In genomic region chr6:14732226-14732844, GRCh38 we compare ENCODE assay signal across 10 cellular contexts.
DNase-seq lines count a peak whose midpoint lies in the region; ATAC-seq and TF ChIP-seq lines count a peak whose summit lies in the region.
"Had no signal": no experiment of that assay in that cellular context is flagged by ENCODE, and none has a peak within 500 bp of the region (broad histone marks: within the 10 kb centered on the region; RNA-seq: fewer than 3 reads in every experiment).

No MANE protein-coding gene starts in this region.

- no peak overlapping the region for H3K4me2 ChIP-seq in hepatocyte

- H3K36me3 Mint-ChIP-seq in Calu3 (ENCODE audit: insufficient read depth, unreplicated experiment) (peaks cover 12% of the 10 kb centered on the region), immature natural killer cell (peaks cover 0 to 9% (median 0%) of the 10 kb centered on the region in 3 donors), progenitor cell of endocrine pancreas (ENCODE audit: insufficient read depth) (peaks cover 2% of the 10 kb centered on the region)
- H3K36me3 Mint-ChIP-seq in activated T-cell treated with anti-CD3 and anti-CD28 coated beads, Interleukin-2, amount 50 U/mL, for 72 hours (ENCODE audit: insufficient read depth in 2 of 2): peaks cover 8 to 16% of the 10 kb centered on the region in 2 donors

- no peaks in the 10 kb centered on the region for H4K20me1 ChIP-seq in hepatocyte (ENCODE audit: insufficient read depth, poor library complexity, severe bottlenecking)
- H4K20me1 ChIP-seq: BLaER1 had no signal

- no peak for ATAC-seq in activated T-cell treated with anti-CD3 and anti-CD28 coated beads, Interleukin-2, amount 50 U/mL, for 72 hours (replicated peaks in 1 of 2)
- no peak for ATAC-seq in GM19324 (IDR thresholded peaks at IDR 0.05; ENCODE audit: low FRiP score, unreplicated experiment)

- H3K36me3 ChIP-seq in ACC112 (ENCODE audit: insufficient read depth, low read length) (no peaks in the 10 kb centered on the region), hepatocyte (replicated peaks; ENCODE audit: insufficient read depth, low read depth) (no peaks in the 10 kb centered on the region)
- H3K36me3 ChIP-seq: ascending aorta, BLaER1 had no signal

- H3K79me2 ChIP-seq in ACC112 (ENCODE audit: control insufficient read depth, insufficient read depth, low read length, unreplicated experiment) (no peaks in the 10 kb centered on the region), hepatocyte (no peaks in the 10 kb centered on the region)

- CTCF ChIA-PET in Calu3 (lab: Charles Lee): no interaction called here

- H3K4me1 Mint-ChIP-seq in Calu3 (ENCODE audit: low read depth, unreplicated experiment): peaks cover 32% of the 10 kb centered on the region
- peaks cover 99% of the 10 kb centered on the region for H3K4me1 Mint-ChIP-seq in activated T-cell treated with anti-CD3 and anti-CD28 coated beads, Interleukin-2, amount 50 U/mL, for 72 hours (ENCODE audit: low read depth)
- H3K4me1 Mint-ChIP-seq in immature natural killer cell: peaks cover 77 to 90% of the 10 kb centered on the region in 2 donors
- H3K4me1 Mint-ChIP-seq in progenitor cell of endocrine pancreas (ENCODE audit: low read depth): peaks cover 16% of the 10 kb centered on the region

- no peaks in the 10 kb centered on the region for H3K27me3 ChIP-seq in ACC112 (ENCODE audit: insufficient read depth, low read length)
- H3K27me3 ChIP-seq in hepatocyte: no peaks in the 10 kb centered on the region
- H3K27me3 ChIP-seq: ascending aorta, BLaER1 had no signal

- intact Hi-C loops in Calu3 (cut with micrococcal nuclease; ENCODE audit: unreplicated experiment): no loop called here

- no peaks in the 10 kb centered on the region for H3K9me3 Mint-ChIP-seq in Calu3 (ENCODE audit: low read depth, unreplicated experiment)
- H3K9me3 Mint-ChIP-seq in activated T-cell treated with anti-CD3 and anti-CD28 coated beads, Interleukin-2, amount 50 U/mL, for 72 hours: peaks cover 0 to 2% of the 10 kb centered on the region in 2 donors
- peaks cover 0 to 9% (median 3%) of the 10 kb centered on the region in 6 donors for H3K9me3 Mint-ChIP-seq in immature natural killer cell
- peaks cover 8% of the 10 kb centered on the region for H3K9me3 Mint-ChIP-seq in progenitor cell of endocrine pancreas (ENCODE audit: low read depth)

- H3K4me3 Mint-ChIP-seq in Calu3 (ENCODE audit: low read depth, unreplicated experiment) (peak overlapping the region; percentile 61), immature natural killer cell (peak overlapping the region; percentile 27 to 50 (median 35)), progenitor cell of endocrine pancreas (ENCODE audit: low read depth) (no peak overlapping the region)
- peak overlapping the region; percentile 75 to 83 for H3K4me3 Mint-ChIP-seq in activated T-cell treated with anti-CD3 and anti-CD28 coated beads, Interleukin-2, amount 50 U/mL, for 72 hours

- no peaks in the 10 kb centered on the region for H3K27me3 Mint-ChIP-seq in Calu3 (ENCODE audit: unreplicated experiment)
- H3K27me3 Mint-ChIP-seq in activated T-cell treated with anti-CD3 and anti-CD28 coated beads, Interleukin-2, amount 50 U/mL, for 72 hours (ENCODE audit: low read depth): no peaks in the 10 kb centered on the region
- H3K27me3 Mint-ChIP-seq in immature natural killer cell (ENCODE audit: low read depth in 3 of 3): peaks cover 3 to 11% (median 6%) of the 10 kb centered on the region in 3 donors
- H3K27me3 Mint-ChIP-seq in progenitor cell of endocrine pancreas: no peaks in the 10 kb centered on the region

- no peak for DNase-seq in Calu3
- no peak for DNase-seq in activated T-cell treated with anti-CD3 and anti-CD28 coated beads, Interleukin-2, amount 50 U/mL, for 72 hours
- no peak for DNase-seq in immature natural killer cell
- DNase-seq in glomerular visceral epithelial cell (ENCODE audit: extremely low spot score): no peak
- no peak for DNase-seq in progenitor cell of endocrine pancreas (ENCODE audit: low spot score, unreplicated experiment)
- no peak for DNase-seq in hepatocyte (ENCODE audit: low spot score)

- H3K4me1 ChIP-seq in ACC112 (ENCODE audit: control insufficient read depth, insufficient read depth, low read length, unreplicated experiment) (peaks cover 52% of the 10 kb centered on the region), hepatocyte (ENCODE audit: insufficient read depth) (no peaks in the 10 kb centered on the region)
- H3K4me1 ChIP-seq: ascending aorta had no signal

- H3K27ac Mint-ChIP-seq in Calu3 (ENCODE audit: unreplicated experiment) (peak overlapping the region; percentile 98), immature natural killer cell (peak overlapping the region in 4 of 6 donors; percentile 0 to 88 (median 76)), progenitor cell of endocrine pancreas (no peak overlapping the region)
- H3K27ac Mint-ChIP-seq in activated T-cell treated with anti-CD3 and anti-CD28 coated beads, Interleukin-2, amount 50 U/mL, for 72 hours: peak overlapping the region; percentile 98

- TF ChIP-seq CTCF in Calu3 (IDR thresholded peaks at IDR 0.05; ENCODE audit: unreplicated experiment) (no peak), progenitor cell of endocrine pancreas (IDR thresholded peaks at IDR 0.05; ENCODE audit: unreplicated experiment) (no peak), hepatocyte (IDR thresholded peaks at IDR 0.05; ENCODE audit: poor library complexity) (no peak)

- no peaks in the 10 kb centered on the region for H3K9me2 ChIP-seq in hepatocyte (replicated peaks; ENCODE audit: insufficient read depth)

- BruUV-seq in Calu3 (replicated peaks; lab: Mats Ljungman, UMichigan): no TSS peak

- WGBS in hepatocyte (ENCODE audit: low lambda C conversion rate, missing lambda C conversion rate): 52% methylated on average over 4 of the region's 4 CpGs

- no peaks in the 10 kb centered on the region for H3K9me3 ChIP-seq in hepatocyte (ENCODE audit: low read depth)
- H3K9me3 ChIP-seq: ascending aorta, BLaER1 had no signal

- H2AFZ ChIP-seq in ACC112 (ENCODE audit: low read length, unreplicated experiment): peak overlapping the region; percentile 80
- H2AFZ ChIP-seq in hepatocyte: no peak overlapping the region

- peak overlapping the region; percentile 55 for H3K4me3 ChIP-seq in ACC112 (ENCODE audit: low read depth, low read length)
- H3K4me3 ChIP-seq in hepatocyte: no peak overlapping the region
- H3K4me3 ChIP-seq: ascending aorta, BLaER1 had no signal

- H3K27ac ChIP-seq in ACC112 (ENCODE audit: low read depth, low read length) (peak overlapping the region; percentile 97), hepatocyte (no peak overlapping the region)
- H3K27ac ChIP-seq: ascending aorta, BLaER1 had no signal
